Comparison of ENCODE assay signal across 22 cellular contexts in genomic region chr6:115468272-115469005, GRCh38.
"Had no signal": no experiment of that assay in that cellular context is flagged by ENCODE, and none has a peak within 500 bp of the region (broad histone marks: within the 10 kb centered on the region; RNA-seq: fewer than 3 reads in every experiment).

No MANE protein-coding gene starts in this region.

- H3K4me3 Mint-ChIP-seq: IgD-negative memory B cell had no signal

- ATAC-seq: K562, Panc1, SK-N-SH treated with all-trans-retinoic acid at 6 μM for 48 hours had no signal

- H3K4me1 Mint-ChIP-seq: IgD-negative memory B cell had no signal

- H3K27me3 Mint-ChIP-seq: IgD-negative memory B cell had no signal

- H3K4me2 ChIP-seq: KMS-11 had no signal

- H3K36me3 Mint-ChIP-seq: IgD-negative memory B cell had no signal

- H3K9ac ChIP-seq: KMS-11 had no signal

- DNase-seq: Kasumi-1, MV-4-11, NCI-H1048, NCI-H1105, NCI-H1417, NCI-H1436 treated with DMSO at 0.1 percent for 48 hours, NCI-H1694, NCI-H187 treated with DMSO at 0.1 percent for 48 hours, NCI-H2029 treated with DMSO at 0.1 percent for 48 hours, NCI-H2171 treated with DMSO at 0.1 percent for 48 hours, NCI-H2227 treated with DMSO at 0.1 percent for 48 hours, NCI-H524, NCI-H526 treated with DMSO at 0.1 percent for 48 hours, NCI-H748 treated with DMSO at 0.1 percent for 48 hours, SHP77 had no signal

- H3K27ac ChIP-seq: HL-60, KMS-11, RWPE1 had no signal

- H3K4me3 ChIP-seq: K562 had no signal
